In the genomic region with DNA sequence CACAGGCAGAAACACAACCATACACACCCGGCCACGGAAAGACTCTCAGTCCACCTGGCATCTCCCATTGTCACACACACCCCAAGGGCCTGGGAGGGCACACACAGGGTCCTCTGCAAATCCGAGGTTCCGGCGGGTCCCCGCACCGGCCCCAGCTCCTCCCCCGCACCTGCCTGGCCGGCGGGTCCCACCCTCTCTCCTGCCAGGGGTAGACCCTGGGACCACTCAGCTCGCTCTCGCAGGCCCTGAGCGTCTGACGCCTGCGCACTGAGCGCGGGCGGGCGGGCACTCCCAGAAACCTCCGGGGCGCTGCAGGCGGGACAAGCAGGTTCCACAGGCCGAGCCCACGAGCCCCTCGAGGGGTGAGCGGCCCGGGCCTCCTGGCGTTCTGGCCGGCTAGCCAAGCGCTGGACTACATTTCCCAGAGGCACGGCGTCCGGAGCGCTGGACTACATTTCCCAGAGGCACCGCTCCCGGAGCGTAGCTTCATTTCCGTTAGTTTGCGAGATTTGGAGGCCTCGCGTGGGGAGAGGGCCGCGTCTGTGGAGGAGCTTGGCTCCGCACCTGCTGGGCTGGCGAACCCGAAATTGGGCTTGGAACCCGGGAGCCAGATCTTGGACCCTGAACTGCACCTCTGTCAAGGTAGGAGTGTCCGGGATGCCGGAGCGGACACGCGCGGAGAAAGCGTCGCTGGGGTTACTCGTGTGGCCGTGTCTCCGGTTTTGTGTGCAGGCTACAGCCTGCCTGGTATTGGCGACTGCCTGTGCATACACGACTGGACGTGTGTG, we compare ENCODE assay signal across 8 cellular contexts. TPM values are rescaled to one million over a fixed set of nuclear protein-coding genes. Genes with fewer than 3 reads are reported as not detected.
DNase-seq lines count a peak whose midpoint lies in the region; TF ChIP-seq lines count a peak whose summit lies in the region.

TSS of gene ZNF420 (plus strand) at position 505 of the 788 bp plus-strand sequence. CDS start 10,686 bp downstream, outside the sequence.

- peak within 1 kb of the TSS; percentile 65; the same call in 1 of the 2 replicates for H3K27ac ChIP-seq in SK-N-MC

- H3K36me3 ChIP-seq in SK-N-MC (ENCODE audit: insufficient read depth, low read length) = peaks cover 3% of the 10 kb centered on the region; the same call in 1 of the 2 replicates

- peaks cover 36% of the 10 kb centered on the region for H3K9me3 Mint-ChIP-seq in HFFc6

- H3K9me3 ChIP-seq in SK-N-MC (ENCODE audit: low read depth, low read length) = peaks cover 3% of the 10 kb centered on the region; the same call in 1 of the 2 replicates

- H3K9ac ChIP-seq in SK-N-MC (ENCODE audit: insufficient read length) = peak within 1 kb of the TSS; percentile 96

- DNase-seq in GM04503 (ENCODE audit: low read depth) (peak; percentile 80), HFFc6 (peak; percentile 92), NCI-H1048 (lab: John Stamatoyannopoulos, UW) (peak; percentile 77), SK-N-MC (ENCODE audit: low read depth, low spot score) (peak; percentile 62), globus pallidus (ENCODE audit: low spot score) (peak; percentile 94), non-pigmented ciliary epithelial cell (ENCODE audit: low read depth) (peak; percentile 75), superior temporal gyrus (ENCODE audit: extremely low spot score) (peak; percentile 96)
- DNase-seq in activated naive CD4-positive, alpha-beta T cell treated with anti-CD3 and anti-CD28 coated beads, Interleukin-2, amount 50 U/mL, for 16 hours = peak; percentile 87

- peaks cover 50% of the 10 kb centered on the region for H3K36me3 Mint-ChIP-seq in HFFc6 (ENCODE audit: low read depth)

- peak within 1 kb of the TSS; percentile 99 for H3K4me3 ChIP-seq in SK-N-MC

- H3K27me3 Mint-ChIP-seq in HFFc6 (ENCODE audit: insufficient read depth) = no peaks in the 10 kb centered on the region; the same call in 1 of the 2 replicates

- peaks cover 22% of the 10 kb centered on the region; the same call in 1 of the 2 replicates for H3K4me1 Mint-ChIP-seq in HFFc6 (ENCODE audit: low read depth)

- peak within 1 kb of the TSS; percentile 83 for H3K27ac Mint-ChIP-seq in HFFc6

- no peak for TF ChIP-seq CTCF in HFFc6 (IDR thresholded peaks at IDR 0.05)

- H3K4me3 Mint-ChIP-seq in HFFc6 = peak within 1 kb of the TSS; percentile 97

RNA-seq across cellular contexts. Expression of gene ZNF420, which starts in this region (rescaled TPM):
- 1 to 10 TPM; 3.6 to 6.3 (median 5.7) TPM for total RNA-seq in HFFc6 (2021; fragmentation: NEBNext Ultra II Directional; extraction: Animal tissue kit (Norgen Biotek cat#: 25700))

Comparison
In these comparisons a context has a peak if more than half of its experiments do, and no peak if none do; other contexts are left out.
1. Peak in every context shown above with its lines: DNase-seq, H3K4me3 ChIP-seq and H3K27ac ChIP-seq.